10 cellular contexts compared by ENCODE assay signal in the genomic region with DNA sequence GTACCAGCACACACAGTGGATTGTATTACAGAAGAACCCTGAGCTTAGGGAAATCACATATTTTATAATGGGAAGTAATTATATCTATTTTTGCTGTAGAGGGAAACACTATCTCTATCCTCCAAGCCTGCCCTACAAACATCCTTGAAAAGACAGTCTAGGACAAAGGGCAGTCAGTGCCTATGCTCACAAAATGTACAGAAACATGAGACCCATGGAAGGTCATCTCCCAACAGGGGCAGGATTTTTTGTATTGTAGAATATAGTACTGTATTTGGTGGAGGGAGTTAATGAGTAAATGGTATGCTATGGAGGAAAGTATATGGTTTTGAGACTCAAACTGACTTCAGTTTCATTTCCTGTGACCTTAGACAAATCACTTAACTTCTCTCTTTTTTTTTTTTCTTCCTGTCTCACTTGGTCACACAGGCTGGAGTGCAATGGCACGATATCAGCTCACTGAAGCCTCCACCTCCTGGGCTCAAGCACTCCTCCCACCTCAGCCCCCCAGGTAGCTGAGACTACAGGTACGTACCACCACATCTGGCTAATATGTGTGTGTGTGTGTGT.
DNase-seq lines count a peak whose midpoint lies in the region; ATAC-seq lines count a peak whose summit lies in the region.
"Had no signal": no experiment of that assay in that cellular context is flagged by ENCODE, and none has a peak within 500 bp of the region (broad histone marks: within the 10 kb centered on the region; RNA-seq: fewer than 3 reads in every experiment).

No MANE protein-coding gene starts in this region.

- peaks cover 3 to 5% of the 10 kb centered on the region in 2 donors for H3K4me1 Mint-ChIP-seq in effector memory CD8-positive, alpha-beta T cell (ENCODE audit: low read depth in 2 of 2)

- no peak for DNase-seq in effector memory CD8-positive, alpha-beta T cell
- DNase-seq in amniotic stem cell (lab: John Stamatoyannopoulos, UW) (no peak), posterior cingulate gyrus (no peak), NCI-H524 (lab: John Stamatoyannopoulos, UW) (no peak), GM19240 (ENCODE audit: insufficient read length, low spot score) (no peak)
- DNase-seq: kidney glomerular epithelial cell, NCI-H2081 had no signal

- no peak overlapping the region for H3K4me3 Mint-ChIP-seq in effector memory CD8-positive, alpha-beta T cell

- H3K36me3 Mint-ChIP-seq in effector memory CD8-positive, alpha-beta T cell (ENCODE audit: insufficient read depth), result no peaks in the 10 kb centered on the region

- no peaks in the 10 kb centered on the region for H3K9me3 Mint-ChIP-seq in effector memory CD8-positive, alpha-beta T cell

- intact Hi-C loops in posterior cingulate gyrus (cut with DNase I), result loop anchor here (10.0 kb wide), 1 partner anchor 133 kb away; the partner anchor contains the start of gene CNTRL

- no peaks in the 10 kb centered on the region for H3K27me3 Mint-ChIP-seq in effector memory CD8-positive, alpha-beta T cell

- peak; percentile 78 for ATAC-seq in GM18858 (IDR thresholded peaks at IDR 0.05; ENCODE audit: unreplicated experiment)
- ATAC-seq in GM21576 (IDR thresholded peaks at IDR 0.05; ENCODE audit: unreplicated experiment), result peak; percentile 73
- peak; percentile 77 for ATAC-seq in HG03457 (IDR thresholded peaks at IDR 0.05; ENCODE audit: unreplicated experiment)
- ATAC-seq in effector memory CD8-positive, alpha-beta T cell (replicated peaks), result peak; percentile 42

- no peak overlapping the region for H3K27ac Mint-ChIP-seq in effector memory CD8-positive, alpha-beta T cell
